Comparison of ENCODE assay signal across 9 cellular contexts in genomic region chr14:26394114-26394855, GRCh38.
DNase-seq lines count a peak whose midpoint lies in the region; TF ChIP-seq lines count a peak whose summit lies in the region.
"Had no signal": no experiment of that assay in that cellular context is flagged by ENCODE, and none has a peak within 500 bp of the region (broad histone marks: within the 10 kb centered on the region; RNA-seq: fewer than 3 reads in every experiment).

No MANE protein-coding gene starts in this region.

- no peaks in the 10 kb centered on the region for H3K36me3 Mint-ChIP-seq in activated naive CD4-positive, alpha-beta T cell treated with anti-CD3 and anti-CD28 coated beads for 36 hours (ENCODE audit: low read depth)

- TF ChIP-seq CTCF in esophagus squamous epithelium (IDR thresholded peaks at IDR 0.05) (peak in 5 of 6 experiments; percentile 7 to 46 (median 25)), parathyroid adenoma (IDR thresholded peaks at IDR 0.05) (peak; percentile 53), GM20000 (IDR thresholded peaks at IDR 0.05; ENCODE audit: extremely low read depth, missing control alignments) (no peak)

- H3K4me3 ChIP-seq in HAP-1 (no peak overlapping the region), esophagus squamous epithelium (no peak overlapping the region), parathyroid adenoma (ENCODE audit: low read depth, low read length) (no peak overlapping the region)
- H3K4me3 ChIP-seq: K562 had no signal

- H3K9me3 ChIP-seq in HAP-1 (no peaks in the 10 kb centered on the region), esophagus squamous epithelium (no peaks in the 10 kb centered on the region), parathyroid adenoma (ENCODE audit: control insufficient read depth, low read length) (no peaks in the 10 kb centered on the region)

- no peaks in the 10 kb centered on the region for H3K4me1 Mint-ChIP-seq in activated naive CD4-positive, alpha-beta T cell treated with anti-CD3 and anti-CD28 coated beads for 36 hours (ENCODE audit: low read depth)

- H3K4me2 ChIP-seq in parathyroid adenoma (ENCODE audit: low read length) = no peak overlapping the region

- no peak overlapping the region for H3K4me3 Mint-ChIP-seq in activated naive CD4-positive, alpha-beta T cell treated with anti-CD3 and anti-CD28 coated beads for 36 hours

- H3K4me1 ChIP-seq in HAP-1 (peaks cover 5% of the 10 kb centered on the region), esophagus squamous epithelium (peaks cover 0 to 42% (median 5%) of the 10 kb centered on the region in 3 donors), parathyroid adenoma (no peaks in the 10 kb centered on the region)

- WGBS in esophagus squamous epithelium, 2 donors = 14 to 15% methylated on average over 3 to 4 of the region's 4 CpGs

- no peak for TF ChIP-seq POLR2A in esophagus squamous epithelium (IDR thresholded peaks at IDR 0.05)

- H3K36me3 ChIP-seq in HAP-1 (replicated peaks) = no peaks in the 10 kb centered on the region
- H3K36me3 ChIP-seq in esophagus squamous epithelium = no peaks in the 10 kb centered on the region
- H3K36me3 ChIP-seq in parathyroid adenoma (ENCODE audit: control insufficient read depth, insufficient read depth, low read length) = no peaks in the 10 kb centered on the region

- no peak overlapping the region for H2AFZ ChIP-seq in parathyroid adenoma

- H3K27me3 Mint-ChIP-seq in activated naive CD4-positive, alpha-beta T cell treated with anti-CD3 and anti-CD28 coated beads for 36 hours (ENCODE audit: low read depth) = no peaks in the 10 kb centered on the region

- CTCF ChIA-PET in activated naive CD4-positive, alpha-beta T cell treated with anti-CD3 and anti-CD28 coated beads for 36 hours (lab: Charles Lee) = no interaction called here

- no peaks in the 10 kb centered on the region for H3K79me2 ChIP-seq in parathyroid adenoma

- in situ Hi-C loops in HAP-1 (cut with MboI; ENCODE audit: low sequenced_read_pairs) = no loop called here

- H3K27me3 ChIP-seq in HAP-1 (ENCODE audit: low read depth) (peaks cover 8% of the 10 kb centered on the region; the same call in 1 of the 2 replicates), esophagus squamous epithelium (no peaks in the 10 kb centered on the region), parathyroid adenoma (ENCODE audit: control insufficient read depth, insufficient read depth, low read length) (no peaks in the 10 kb centered on the region)

- no peak overlapping the region for H3K9ac ChIP-seq in parathyroid adenoma

- DNase-seq in HAP-1 (ENCODE audit: low spot score in 2 of 2) = peak; percentile 77 to 78
- peak; percentile 54 to 74 for DNase-seq in NCI-H524 (lab: John Stamatoyannopoulos, UW)
- DNase-seq in esophagus squamous epithelium (lab: John Stamatoyannopoulos, UW) = no peak
- DNase-seq in GM20000 (ENCODE audit: low spot score) = no peak
- no peak for DNase-seq in activated naive CD4-positive, alpha-beta T cell treated with anti-CD3 and anti-CD28 coated beads for 36 hours
- DNase-seq in iPS-NIHi11 (ENCODE audit: low spot score) = no peak
- no peak for DNase-seq in stimulated activated CD8-positive, alpha-beta memory T cell treated with anti-CD3 and anti-CD28 coated beads, Interleukin-4, amount 100 ng/mL, for 48 hours

- H3K27ac ChIP-seq in esophagus squamous epithelium (no peak overlapping the region), parathyroid adenoma (no peak overlapping the region)

- no peak overlapping the region for H3K27ac Mint-ChIP-seq in activated naive CD4-positive, alpha-beta T cell treated with anti-CD3 and anti-CD28 coated beads for 36 hours

- intact Hi-C loops in esophagus squamous epithelium (cut with DNase I) = no loop called here
- intact Hi-C loops in activated naive CD4-positive, alpha-beta T cell treated with anti-CD3 and anti-CD28 coated beads for 36 hours (cut with micrococcal nuclease) = no loop called here

- H3K9me3 Mint-ChIP-seq in activated naive CD4-positive, alpha-beta T cell treated with anti-CD3 and anti-CD28 coated beads for 36 hours = peaks cover 11% of the 10 kb centered on the region

Comparison
In these comparisons a context has a peak if more than half of its experiments do, and no peak if none do; other contexts are left out.
1. DNase-seq: peak in HAP-1 (2 of 2) and NCI-H524 (2 of 2); none in esophagus squamous epithelium (single experiment), GM20000 (single experiment), activated naive CD4-positive, alpha-beta T cell treated with anti-CD3 and anti-CD28 coated beads for 36 hours (single experiment), iPS-NIHi11 (single experiment) and stimulated activated CD8-positive, alpha-beta memory T cell treated with anti-CD3 and anti-CD28 coated beads, Interleukin-4, amount 100 ng/mL, for 48 hours (single experiment).